12 cellular contexts compared by ENCODE assay signal in the genomic region with DNA sequence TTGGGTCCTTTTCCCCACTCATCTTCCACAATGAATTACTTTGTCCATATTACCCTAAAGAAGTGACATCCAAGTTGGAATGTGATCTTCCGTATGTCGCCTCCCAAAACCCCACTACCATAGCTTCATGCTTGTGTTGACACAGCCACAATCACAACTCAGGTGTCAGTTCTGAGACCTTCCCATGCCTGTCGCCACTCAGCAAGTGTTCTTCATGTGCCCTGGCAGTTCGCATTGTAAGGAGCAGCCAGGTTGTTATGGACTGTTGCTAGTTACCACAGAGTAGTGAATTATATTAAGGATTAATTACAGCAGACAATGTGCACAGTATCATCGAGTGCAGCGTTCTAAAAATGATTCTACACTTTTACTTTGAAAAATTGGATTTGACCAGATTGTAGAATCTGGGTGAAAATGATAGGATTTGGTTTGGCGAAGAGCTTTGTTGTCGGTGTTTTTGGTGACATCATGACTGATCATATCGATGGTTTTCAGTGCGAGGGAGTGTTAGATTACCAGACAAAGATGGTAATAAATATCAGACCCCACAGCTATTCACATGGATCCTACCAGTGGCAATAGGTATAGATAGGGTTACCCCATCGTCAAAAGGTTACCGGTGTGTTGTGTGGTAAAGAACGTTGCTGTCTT. TPM values are rescaled to one million over a fixed set of nuclear protein-coding genes. Genes with fewer than 3 reads are reported as not detected.
DNase-seq lines count a peak whose midpoint lies in the region; ATAC-seq and TF ChIP-seq lines count a peak whose summit lies in the region.
"Had no signal": no experiment of that assay in that cellular context is flagged by ENCODE, and none has a peak within 500 bp of the region (broad histone marks: within the 10 kb centered on the region; RNA-seq: fewer than 3 reads in every experiment).

No MANE protein-coding gene starts in this region.

- H3K4me3 ChIP-seq in MM.1S (ENCODE audit: low read length), result no peak overlapping the region

- H3K36me3 Mint-ChIP-seq in CD4-positive, alpha-beta T cell (ENCODE audit: low read depth), result peaks cover 30% of the 10 kb centered on the region
- H3K36me3 Mint-ChIP-seq in effector memory CD8-positive, alpha-beta T cell (ENCODE audit: insufficient read depth), result peaks cover 27% of the 10 kb centered on the region
- H3K36me3 Mint-ChIP-seq in natural killer cell treated with Interleukin-12 subunit alpha and Interleukin-12 subunit beta and Interleukin-15 and Interleukin-18, amount 100 ng/mL, for 72 hours, result no peaks in the 10 kb centered on the region

- no peaks in the 10 kb centered on the region for H3K9me3 ChIP-seq in CD4-positive, alpha-beta T cell (ENCODE audit: control insufficient read depth, low read length)
- H3K9me3 ChIP-seq in MM.1S (replicated peaks; ENCODE audit: insufficient read depth, low read length), result no peaks in the 10 kb centered on the region

- peak overlapping the region; percentile 64; the same call in 1 of the 2 replicates for H3K4me2 ChIP-seq in MM.1S (ENCODE audit: low read depth, low read length)

- no peaks in the 10 kb centered on the region for H3F3A ChIP-seq in MM.1S (ENCODE audit: insufficient read depth, low read length)

- H3K27me3 ChIP-seq in CD4-positive, alpha-beta T cell (ENCODE audit: control insufficient read depth, insufficient read depth, low read length), result no peaks in the 10 kb centered on the region
- no peaks in the 10 kb centered on the region for H3K27me3 ChIP-seq in MM.1S (replicated peaks; ENCODE audit: insufficient read depth, low read length)

- peaks cover 5% of the 10 kb centered on the region for H3K27me3 Mint-ChIP-seq in CD4-positive, alpha-beta T cell
- peaks cover 4 to 12% of the 10 kb centered on the region in 2 donors for H3K27me3 Mint-ChIP-seq in effector memory CD8-positive, alpha-beta T cell
- no peaks in the 10 kb centered on the region for H3K27me3 Mint-ChIP-seq in natural killer cell treated with Interleukin-12 subunit alpha and Interleukin-12 subunit beta and Interleukin-15 and Interleukin-18, amount 100 ng/mL, for 72 hours

- H3K4me1 ChIP-seq in MM.1S (ENCODE audit: low read length), result peaks cover 5% of the 10 kb centered on the region

- no peaks in the 10 kb centered on the region for H3K36me3 ChIP-seq in MM.1S (replicated peaks; ENCODE audit: insufficient read depth, low read length)

- intact Hi-C loops in CD4-positive, alpha-beta T cell (cut with DNase I, micrococcal nuclease), result loop anchor here in 1 of 2 experiments (5.0 kb wide), 1 partner anchor 600 kb away; the partner anchor contains the start of gene RTEL1

- no peak for DNase-seq in CD4-positive, alpha-beta T cell
- DNase-seq in MM.1S (no peak), RKO (ENCODE audit: low spot score) (no peak), putamen (ENCODE audit: low spot score) (no peak)
- DNase-seq in effector memory CD8-positive, alpha-beta T cell, result no peak
- DNase-seq in natural killer cell treated with Interleukin-12 subunit alpha and Interleukin-12 subunit beta and Interleukin-15 and Interleukin-18, amount 100 ng/mL, for 72 hours (ENCODE audit: low spot score), result no peak
- DNase-seq: midbrain, NCI-H1105 treated with DMSO at 0.1 percent for 48 hours had no signal

- no peaks in the 10 kb centered on the region for H4K20me1 ChIP-seq in MM.1S (ENCODE audit: insufficient read depth, low read length)

- H3K9me2 ChIP-seq in MM.1S (replicated peaks; ENCODE audit: insufficient read depth, low read length), result no peaks in the 10 kb centered on the region

- H3K27ac ChIP-seq in CD4-positive, alpha-beta T cell (ENCODE audit: low read depth, low read length), result no peak overlapping the region
- H3K27ac ChIP-seq in MM.1S (ENCODE audit: low read length), result no peak overlapping the region
- H3K27ac ChIP-seq: epithelial cell of prostate, RWPE1 had no signal

- no peak for TF ChIP-seq CTCF in CD4-positive, alpha-beta T cell (IDR thresholded peaks at IDR 0.05)
- TF ChIP-seq CTCF in MM.1S (IDR thresholded peaks at IDR 0.05; ENCODE audit: low read length), result no peak

- ATAC-seq in CD4-positive, alpha-beta T cell (ENCODE audit: poor library complexity), result no peak
- ATAC-seq in effector memory CD8-positive, alpha-beta T cell (replicated peaks), result no peak
- no peak for ATAC-seq in natural killer cell treated with Interleukin-12 subunit alpha and Interleukin-12 subunit beta and Interleukin-15 and Interleukin-18, amount 100 ng/mL, for 72 hours
- ATAC-seq in GM18861 (IDR thresholded peaks at IDR 0.05; ENCODE audit: unreplicated experiment) (no peak), HG02973 (IDR thresholded peaks at IDR 0.05; ENCODE audit: unreplicated experiment) (no peak)

- peaks cover 70% of the 10 kb centered on the region for H3K4me1 Mint-ChIP-seq in CD4-positive, alpha-beta T cell (ENCODE audit: low read depth)
- peaks cover 45 to 58% of the 10 kb centered on the region in 2 donors for H3K4me1 Mint-ChIP-seq in effector memory CD8-positive, alpha-beta T cell (ENCODE audit: low read depth in 2 of 2)
- H3K4me1 Mint-ChIP-seq in natural killer cell treated with Interleukin-12 subunit alpha and Interleukin-12 subunit beta and Interleukin-15 and Interleukin-18, amount 100 ng/mL, for 72 hours (ENCODE audit: low read depth in 2 of 2), result peaks cover 35 to 39% of the 10 kb centered on the region in 2 donors

- H2AFZ ChIP-seq in MM.1S (ENCODE audit: low read length), result no peak overlapping the region

- H3K9ac ChIP-seq in MM.1S (ENCODE audit: low read length), result no peak overlapping the region

- POLR2A ChIA-PET in CD4-positive, alpha-beta T cell (lab: Charles Lee), result no interaction called here

- H3K79me2 ChIP-seq in MM.1S (ENCODE audit: low read length), result peaks cover 32% of the 10 kb centered on the region

- CTCF ChIA-PET in CD4-positive, alpha-beta T cell (lab: Charles Lee), result interaction anchor here (6.2 kb wide), 1 partner anchor 29 kb away, joined by 31 read pairs; no protein-coding TSS in a partner anchor

- peak overlapping the region; percentile 94 for H3K4me3 Mint-ChIP-seq in CD4-positive, alpha-beta T cell
- H3K4me3 Mint-ChIP-seq in effector memory CD8-positive, alpha-beta T cell, result peak overlapping the region; percentile 95 to 97
- peak overlapping the region; percentile 85 for H3K4me3 Mint-ChIP-seq in natural killer cell treated with Interleukin-12 subunit alpha and Interleukin-12 subunit beta and Interleukin-15 and Interleukin-18, amount 100 ng/mL, for 72 hours

- no peaks in the 10 kb centered on the region for H3K9me3 Mint-ChIP-seq in CD4-positive, alpha-beta T cell
- no peaks in the 10 kb centered on the region for H3K9me3 Mint-ChIP-seq in effector memory CD8-positive, alpha-beta T cell
- H3K9me3 Mint-ChIP-seq in natural killer cell treated with Interleukin-12 subunit alpha and Interleukin-12 subunit beta and Interleukin-15 and Interleukin-18, amount 100 ng/mL, for 72 hours, result no peaks in the 10 kb centered on the region

- H3K27ac Mint-ChIP-seq in CD4-positive, alpha-beta T cell, result peak overlapping the region; percentile 94
- peak overlapping the region in 1 of 2 donors; percentile 98 for H3K27ac Mint-ChIP-seq in effector memory CD8-positive, alpha-beta T cell
- H3K27ac Mint-ChIP-seq in natural killer cell treated with Interleukin-12 subunit alpha and Interleukin-12 subunit beta and Interleukin-15 and Interleukin-18, amount 100 ng/mL, for 72 hours, result peak overlapping the region; percentile 81 to 91

RNA-seq across cellular contexts. Expression of gene PCMTD2, which starts 1.7 kb away (rescaled TPM):
- 10 to 100 TPM; 68.5 to 76.5 TPM for total RNA-seq in CD4-positive, alpha-beta T cell
- 10 to 100 TPM; 17.4 to 21.8 TPM for total RNA-seq in natural killer cell treated with Interleukin-12 subunit alpha and Interleukin-12 subunit beta and Interleukin-15 and Interleukin-18, amount 100 ng/mL, for 72 hours
